In genomic region chr17:58004060-58004459, GRCh38 we compare ENCODE assay signal across 13 cellular contexts. TPM values are rescaled to one million over a fixed set of nuclear protein-coding genes. Genes with fewer than 3 reads are reported as not detected.
A peak's percentile ranks its signal among the peaks of the same experiment; 100 is the strongest.
DNase-seq lines count a peak whose midpoint lies in the region; ATAC-seq and TF ChIP-seq lines count a peak whose summit lies in the region.
"Had no signal": no experiment of that assay in that cellular context is flagged by ENCODE, and none has a peak within 500 bp of the region (broad histone marks: within the 10 kb centered on the region; RNA-seq: fewer than 3 reads in every experiment).

No MANE protein-coding gene starts in this region.

- H3K27me3 Mint-ChIP-seq in activated CD4-positive, alpha-beta memory T cell treated with anti-CD3 and anti-CD28 coated beads, Interleukin-2, amount 10 ng/mL, durations not matched to agents 7 days and 5 days, result no peaks in the 10 kb centered on the region
- H3K27me3 Mint-ChIP-seq in mesothelial cell of epicardium (ENCODE audit: low read depth), result no peaks in the 10 kb centered on the region

- no peak overlapping the region for H2AFZ ChIP-seq in HCT116 (ENCODE audit: low read depth, low read length, poor library complexity, severe bottlenecking)

- H3K4me1 ChIP-seq in BLaER1 treated with 17β-estradiol and CSF1 and Interleukin-3, amounts not matched to agents 10 nM and 100 nM, result peaks cover 44 to 59% (median 49%) of the 10 kb centered on the region in 10 experiments
- H3K4me1 ChIP-seq in HCT116 (ENCODE audit: control insufficient read depth in 1 of 2, insufficient read depth in 2 of 2, low read length in 2 of 2), result peaks cover 24 to 44% of the 10 kb centered on the region in 2 experiments

- peak overlapping the region; percentile 34 for H3K27ac Mint-ChIP-seq in activated CD4-positive, alpha-beta memory T cell treated with anti-CD3 and anti-CD28 coated beads, Interleukin-2, amount 10 ng/mL, durations not matched to agents 7 days and 5 days
- peak overlapping the region; percentile 81 for H3K27ac Mint-ChIP-seq in mesothelial cell of epicardium

- no peak for ATAC-seq in HCT116
- ATAC-seq in HG03108 (IDR thresholded peaks at IDR 0.05; ENCODE audit: unreplicated experiment), result no peak
- no peak for ATAC-seq in HG02623 (IDR thresholded peaks at IDR 0.05; ENCODE audit: unreplicated experiment)
- ATAC-seq in activated CD4-positive, CD25-positive, alpha-beta regulatory T cell treated with anti-CD3 and anti-CD28 coated beads, Interleukin-2, amount 50 U/mL, for 24 hours, result no peak

- POLR2A ChIA-PET in HCT116 (lab: Charles Lee), result no interaction called here
- POLR2A ChIA-PET in activated CD4-positive, alpha-beta memory T cell treated with anti-CD3 and anti-CD28 coated beads, Interleukin-2, amount 10 ng/mL, durations not matched to agents 7 days and 5 days (lab: Charles Lee), result interaction anchor here (1.4 to 4.1 kb wide), 3 partner anchors 11 to 84 kb away, joined by 3 to 61 read pairs (median 4); partner anchors contain the start of gene VEZF1

- no peak for DNase-seq in HCT116 (ENCODE audit: low read depth, low spot score)
- DNase-seq in activated CD4-positive, alpha-beta memory T cell treated with anti-CD3 and anti-CD28 coated beads, Interleukin-2, amount 10 ng/mL, durations not matched to agents 7 days and 5 days, result no peak
- DNase-seq in mesothelial cell of epicardium (ENCODE audit: low spot score in 2 of 2, unreplicated experiment in 2 of 2), result no peak
- DNase-seq in G401 (ENCODE audit: low spot score), result no peak
- DNase-seq: activated CD4-positive, CD25-positive, alpha-beta regulatory T cell treated with anti-CD3 and anti-CD28 coated beads, Interleukin-2, amount 50 U/mL, for 72 hours; brain microvascular endothelial cell; EL; NCI-H146 had no signal

- H4K20me1 ChIP-seq in BLaER1 treated with 17β-estradiol and CSF1 and Interleukin-3, amounts not matched to agents 10 nM and 100 nM, result peaks cover 70 to 79% (median 76%) of the 10 kb centered on the region in 11 experiments
- peaks cover 63% of the 10 kb centered on the region for H4K20me1 ChIP-seq in HCT116 (ENCODE audit: insufficient read depth)

- no peak for TF ChIP-seq RAD21 in HCT116 (IDR thresholded peaks at IDR 0.05; ENCODE audit: low read depth)

- intact Hi-C loops in HCT116 (cut with micrococcal nuclease), result no loop called here

- peaks cover 68% of the 10 kb centered on the region for H3K79me2 ChIP-seq in HCT116 (ENCODE audit: insufficient read depth, low read length)

- no peak for TF ChIP-seq CTCF in HCT116 (IDR thresholded peaks at IDR 0.05 in 2 of 3, conservative IDR thresholded peaks at IDR 0.05 in 1 of 3; ENCODE audit: borderline replicate concordance in 1 of 3, insufficient read depth in 1 of 3, low read depth in 2 of 3, low read length in 2 of 3)
- TF ChIP-seq CTCF in mesothelial cell of epicardium (IDR thresholded peaks at IDR 0.05; ENCODE audit: unreplicated experiment), result no peak

- no peaks in the 10 kb centered on the region for H3K27me3 ChIP-seq in BLaER1 treated with 17β-estradiol and CSF1 and Interleukin-3, amounts not matched to agents 10 nM and 100 nM
- H3K27me3 ChIP-seq in HCT116 (ENCODE audit: insufficient read depth, low read length), result no peaks in the 10 kb centered on the region
- H3K27me3 ChIP-seq: brain microvascular endothelial cell, vagina had no signal

- H3K9me3 Mint-ChIP-seq in activated CD4-positive, alpha-beta memory T cell treated with anti-CD3 and anti-CD28 coated beads, Interleukin-2, amount 10 ng/mL, durations not matched to agents 7 days and 5 days, result no peaks in the 10 kb centered on the region
- no peaks in the 10 kb centered on the region for H3K9me3 Mint-ChIP-seq in mesothelial cell of epicardium

- H3K4me2 ChIP-seq in BLaER1 treated with 17β-estradiol and CSF1 and Interleukin-3, amounts not matched to agents 10 nM and 100 nM, result peak overlapping the region; percentile 83 to 94 (median 89)
- H3K4me2 ChIP-seq in HCT116 (ENCODE audit: low read length), result peak overlapping the region; percentile 82; the same call in 1 of the 2 replicates

- H3K9ac ChIP-seq in BLaER1 treated with 17β-estradiol and CSF1 and Interleukin-3, amounts not matched to agents 10 nM and 100 nM, result peak overlapping the region; percentile 38 to 99 (median 98); a peak in 19 of 22 replicates
- H3K9ac ChIP-seq in HCT116 (ENCODE audit: low read length), result no peak overlapping the region

- CTCF ChIA-PET in HCT116 (lab: Charles Lee), result no interaction called here
- CTCF ChIA-PET in activated CD4-positive, alpha-beta memory T cell treated with anti-CD3 and anti-CD28 coated beads, Interleukin-2, amount 10 ng/mL, durations not matched to agents 7 days and 5 days (lab: Charles Lee), result no interaction called here

- H3K36me3 ChIP-seq in BLaER1 treated with 17β-estradiol and CSF1 and Interleukin-3, amounts not matched to agents 10 nM and 100 nM, result peaks cover 53 to 72% (median 67%) of the 10 kb centered on the region in 11 experiments
- peaks cover 49 to 68% of the 10 kb centered on the region in 2 experiments for H3K36me3 ChIP-seq in HCT116 (ENCODE audit: control insufficient read depth in 1 of 2, insufficient read depth in 2 of 2, low read length in 2 of 2)

- TF ChIP-seq POLR2A in HCT116 (IDR thresholded peaks at IDR 0.05; ENCODE audit: borderline replicate concordance, extremely low read depth, insufficient read depth, insufficient read length), result no peak

- H3K27ac ChIP-seq in BLaER1 treated with 17β-estradiol and CSF1 and Interleukin-3, amounts not matched to agents 10 nM and 100 nM, result no peak overlapping the region; a peak in 1 of 22 replicates
- no peak overlapping the region for H3K27ac ChIP-seq in HCT116 (ENCODE audit: low read depth, low read length)
- H3K27ac ChIP-seq: brain microvascular endothelial cell, vagina had no signal

- H3K36me3 Mint-ChIP-seq in activated CD4-positive, alpha-beta memory T cell treated with anti-CD3 and anti-CD28 coated beads, Interleukin-2, amount 10 ng/mL, durations not matched to agents 7 days and 5 days (ENCODE audit: low read depth), result peaks cover 81% of the 10 kb centered on the region
- peaks cover 23% of the 10 kb centered on the region for H3K36me3 Mint-ChIP-seq in mesothelial cell of epicardium

- H3K4me3 Mint-ChIP-seq in activated CD4-positive, alpha-beta memory T cell treated with anti-CD3 and anti-CD28 coated beads, Interleukin-2, amount 10 ng/mL, durations not matched to agents 7 days and 5 days, result peak overlapping the region; percentile 31
- H3K4me3 Mint-ChIP-seq in mesothelial cell of epicardium, result no peak overlapping the region

- H3K9me3 ChIP-seq in BLaER1 treated with 17β-estradiol and CSF1 and Interleukin-3, amounts not matched to agents 10 nM and 100 nM (replicated peaks in 1 of 11), result peaks cover 0 to 12% (median 8%) of the 10 kb centered on the region in 11 experiments; a peak in 11 of 22 replicates
- H3K9me3 ChIP-seq in HCT116 (ENCODE audit: control insufficient read depth in 1 of 2, insufficient read depth in 1 of 2, low read depth in 1 of 2, low read length in 2 of 2), result no peaks in the 10 kb centered on the region
- H3K9me3 ChIP-seq: vagina had no signal

- no peaks in the 10 kb centered on the region for H3K9me2 ChIP-seq in HCT116 (ENCODE audit: insufficient read depth)

- BruUV-seq in HCT116 (replicated peaks; lab: Mats Ljungman, UMichigan), result no TSS peak

- RAD21 ChIA-PET in HCT116 (lab: Charles Lee; ENCODE audit: low non-redundant PET in 1 of 2, low total read pairs in 2 of 2, uncharacterized antibody in 2 of 2, unreplicated experiment in 2 of 2), result no interaction called here

- H3K4me1 Mint-ChIP-seq in activated CD4-positive, alpha-beta memory T cell treated with anti-CD3 and anti-CD28 coated beads, Interleukin-2, amount 10 ng/mL, durations not matched to agents 7 days and 5 days, result peaks cover 79% of the 10 kb centered on the region
- peaks cover 48% of the 10 kb centered on the region for H3K4me1 Mint-ChIP-seq in mesothelial cell of epicardium

- peak overlapping the region in 8 of 10 experiments; percentile 85 to 95 (median 92); a peak in 14 of 20 replicates for H3K4me3 ChIP-seq in BLaER1 treated with 17β-estradiol and CSF1 and Interleukin-3, amounts not matched to agents 10 nM and 100 nM
- no peak overlapping the region for H3K4me3 ChIP-seq in HCT116 (replicated peaks in 1 of 2; ENCODE audit: low read depth in 1 of 2, low read length in 2 of 2)
- H3K4me3 ChIP-seq: vagina had no signal

- in situ Hi-C loops in G401 (cut with HindIII; ENCODE audit: low sequenced_read_pairs), result no loop called here

TF ChIP-seq in HCT116, 20 proteins besides CTCF, POLR2A, EP300 and RAD21:
- TF ChIP-seq SIN3A (IDR thresholded peaks at IDR 0.05; ENCODE audit: low read depth), result no peak
- 0 out of 2 replicates have a peak, but pooled peaks have one; percentile 2 for TF ChIP-seq POLR2AphosphoS5 (IDR thresholded peaks at IDR 0.05; ENCODE audit: low read depth, low read length)

RNA-seq across cellular contexts. Expression of gene SRSF1, which starts 3.0 kb away (rescaled TPM):
- 434 TPM for total RNA-seq in HCT116 (2021; ENCODE audit: unreplicated experiment)
- polyA plus RNA-seq in HCT116 (2012), result 157 and 231 TPM in 2 replicates
- total RNA-seq in activated CD4-positive, alpha-beta memory T cell treated with anti-CD3 and anti-CD28 coated beads, Interleukin-2, amount 10 ng/mL, durations not matched to agents 7 days and 5 days, result 100 to 1,000 TPM; 298 to 304 TPM
- total RNA-seq in mesothelial cell of epicardium, result 258 to 267 TPM (median 264 TPM) in 3 replicates
- total RNA-seq in G401 (2014; rRNA removed; shearing (Covaris generic)), result 461 and 585 TPM in 2 replicates

RNA-seq across cellular contexts. Expression of gene VEZF1, which starts 16.0 kb away (rescaled TPM):
- 70.2 TPM for total RNA-seq in HCT116 (2021; ENCODE audit: unreplicated experiment)
- polyA plus RNA-seq in HCT116 (2012), result 50.5 and 55.6 TPM in 2 replicates
- total RNA-seq in activated CD4-positive, alpha-beta memory T cell treated with anti-CD3 and anti-CD28 coated beads, Interleukin-2, amount 10 ng/mL, durations not matched to agents 7 days and 5 days, result 10 to 100 TPM; 44.6 to 46.6 TPM
- 80.6 to 84.9 TPM (median 82.5 TPM) in 3 replicates for total RNA-seq in mesothelial cell of epicardium
- 22.7 and 37.4 TPM in 2 replicates for total RNA-seq in G401 (2014; rRNA removed; shearing (Covaris generic))

RNA-seq across cellular contexts. Expression of gene CUEDC1, which starts 48.8 kb away (rescaled TPM):
- 60.2 TPM for total RNA-seq in HCT116 (2021; ENCODE audit: unreplicated experiment)
- 54.1 and 58.2 TPM in 2 replicates for polyA plus RNA-seq in HCT116 (2012)
- total RNA-seq in activated CD4-positive, alpha-beta memory T cell treated with anti-CD3 and anti-CD28 coated beads, Interleukin-2, amount 10 ng/mL, durations not matched to agents 7 days and 5 days, result under 1 TPM in 1 of 2 experiments, not detected in 1; 0.25 TPM
- total RNA-seq in mesothelial cell of epicardium, result 37.0 to 38.7 TPM (median 37.8 TPM) in 3 replicates
- 26.7 and 42.3 TPM in 2 replicates for total RNA-seq in G401 (2014; rRNA removed; shearing (Covaris generic))

Comparison
In these comparisons a context has a peak if more than half of its experiments do, and no peak if none do; other contexts are left out.
1. H3K4me3 ChIP-seq: peak in BLaER1 treated with 17β-estradiol and CSF1 and Interleukin-3, amounts not matched to agents 10 nM and 100 nM (8 of 10); none in HCT116 (0 of 2).
2. RNA of gene CUEDC1, which starts 48.8 kb away (total RNA-seq): 60.2 TPM in HCT116 (single experiment), 37.0 to 38.7 TPM in mesothelial cell of epicardium and 26.7 to 42.3 TPM in G401; 0.25 TPM in activated CD4-positive, alpha-beta memory T cell treated with anti-CD3 and anti-CD28 coated beads, Interleukin-2, amount 10 ng/mL, durations not matched to agents 7 days and 5 days; every median in the first group is over 10 times any median in the second.